8 cellular contexts compared by ENCODE assay signal in the genomic region with DNA sequence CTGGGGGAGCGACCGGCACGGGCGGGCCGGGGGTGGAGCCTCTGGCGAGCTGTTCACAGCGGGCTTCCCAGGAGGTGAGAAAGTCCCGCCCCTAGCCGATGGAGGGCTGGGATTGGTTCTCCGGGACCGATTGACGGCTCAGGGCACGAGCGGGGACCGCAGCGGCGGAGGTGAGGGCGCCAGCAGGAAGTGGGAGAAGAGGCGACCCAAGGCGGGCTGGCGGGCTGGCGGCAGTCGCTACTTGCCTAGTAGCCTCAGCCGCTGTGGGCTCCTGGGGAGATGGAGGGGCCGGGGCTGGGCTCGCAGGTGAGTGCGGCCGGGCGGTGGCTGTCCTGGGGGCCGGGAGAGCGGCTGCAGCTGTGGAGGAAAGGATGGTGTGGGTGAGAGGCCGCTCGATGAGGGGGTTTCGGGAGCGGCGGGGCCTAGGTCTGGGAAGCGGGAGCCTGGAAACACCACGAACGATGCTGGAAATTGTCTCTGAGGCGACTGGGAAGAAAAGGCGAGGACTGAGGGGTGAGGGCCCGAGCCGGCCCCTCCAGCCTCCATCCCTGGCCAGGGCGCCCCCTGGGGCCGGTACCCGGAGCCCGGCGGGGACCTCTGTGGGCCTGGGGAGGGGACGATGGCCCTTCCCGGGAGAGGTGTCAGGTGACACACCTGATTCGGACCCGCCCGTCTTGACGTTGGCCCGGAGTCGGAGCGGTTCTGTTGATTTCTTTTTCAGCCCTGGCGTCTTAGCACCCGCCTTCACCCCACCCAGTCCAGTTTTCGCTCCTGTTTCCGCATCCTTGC. TPM values are rescaled to one million over a fixed set of nuclear protein-coding genes. Genes with fewer than 3 reads are reported as not detected.
A peak's percentile ranks its signal among the peaks of the same experiment; 100 is the strongest.
DNase-seq lines count a peak whose midpoint lies in the region; ATAC-seq and TF ChIP-seq lines count a peak whose summit lies in the region.

A gene with protein sequence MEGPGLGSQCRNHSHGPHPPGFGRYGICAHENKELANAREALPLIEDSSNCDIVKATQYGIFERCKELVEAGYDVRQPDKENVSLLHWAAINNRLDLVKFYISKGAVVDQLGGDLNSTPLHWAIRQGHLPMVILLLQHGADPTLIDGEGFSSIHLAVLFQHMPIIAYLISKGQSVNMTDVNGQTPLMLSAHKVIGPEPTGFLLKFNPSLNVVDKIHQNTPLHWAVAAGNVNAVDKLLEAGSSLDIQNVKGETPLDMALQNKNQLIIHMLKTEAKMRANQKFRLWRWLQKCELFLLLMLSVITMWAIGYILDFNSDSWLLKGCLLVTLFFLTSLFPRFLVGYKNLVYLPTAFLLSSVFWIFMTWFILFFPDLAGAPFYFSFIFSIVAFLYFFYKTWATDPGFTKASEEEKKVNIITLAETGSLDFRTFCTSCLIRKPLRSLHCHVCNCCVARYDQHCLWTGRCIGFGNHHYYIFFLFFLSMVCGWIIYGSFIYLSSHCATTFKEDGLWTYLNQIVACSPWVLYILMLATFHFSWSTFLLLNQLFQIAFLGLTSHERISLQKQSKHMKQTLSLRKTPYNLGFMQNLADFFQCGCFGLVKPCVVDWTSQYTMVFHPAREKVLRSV (plus strand): TSS at position 198 of the 789 bp plus-strand sequence. CDS start 82 bp downstream, at position 280.

- H3K27ac ChIP-seq in HL-60 (replicated peaks) (peak within 1 kb of the TSS; percentile 55), ectodermal cell (ENCODE audit: insufficient read depth, low read depth, low read length, poor library complexity, severe bottlenecking) (peak within 1 kb of the TSS; percentile 18), lung (ENCODE audit: low read depth in 1 of 2, low read length in 1 of 2) (peak within 1 kb of the TSS; percentile 56 to 64)

- peaks cover 45% of the 10 kb centered on the region for H3K4me1 Mint-ChIP-seq in activated CD4-positive, alpha-beta memory T cell treated with anti-CD3 and anti-CD28 coated beads for 36 hours (ENCODE audit: low read depth)

- peak within 1 kb of the TSS; percentile 67 for H3K27ac Mint-ChIP-seq in activated CD4-positive, alpha-beta memory T cell treated with anti-CD3 and anti-CD28 coated beads for 36 hours

- POLR2A ChIA-PET in activated CD4-positive, alpha-beta memory T cell treated with anti-CD3 and anti-CD28 coated beads for 36 hours (lab: Charles Lee) = interaction anchor here (0.6 to 1.2 kb wide), 2 partner anchors 11 to 35 kb away, joined by 3 to 4 read pairs; no protein-coding TSS in a partner anchor

- H3K4me3 ChIP-seq in HL-60 (replicated peaks; ENCODE audit: insufficient read depth, low read length) (peak within 1 kb of the TSS; percentile 93), ectodermal cell (ENCODE audit: insufficient read depth, low read depth, low read length) (peak within 1 kb of the TSS; percentile 74), lung (peak within 1 kb of the TSS; percentile 84)

- ATAC-seq in GM19463 (IDR thresholded peaks at IDR 0.05; ENCODE audit: unreplicated experiment) (peak; percentile 99), lung (ENCODE audit: insufficient read depth, low FRiP score) (peak; percentile 97)

- H3K4me1 ChIP-seq in ectodermal cell (ENCODE audit: control insufficient read depth, insufficient read depth, low read length) (no peaks in the 10 kb centered on the region), lung (ENCODE audit: control insufficient read depth in 2 of 2, insufficient read depth in 2 of 2, low read length in 2 of 2) (no peaks in the 10 kb centered on the region)

- TF ChIP-seq CTCF in HL-60 (IDR thresholded peaks at IDR 0.05; ENCODE audit: insufficient read depth, low read length) (peak; percentile 9), lung (IDR thresholded peaks at IDR 0.05; ENCODE audit: control extremely low read depth, extremely low read depth) (no peak)

- WGBS in ectodermal cell, 2 experiments = 0 to 1% methylated on average over 60 to 61 of the region's 61 CpGs
- WGBS in lung, 2 donors = 0 to 1% methylated on average over 54 to 61 of the region's 61 CpGs

- H3K27me3 ChIP-seq in HL-60 (ENCODE audit: insufficient read depth, poor library complexity, severe bottlenecking) = no peaks in the 10 kb centered on the region
- no peaks in the 10 kb centered on the region for H3K27me3 ChIP-seq in ectodermal cell (ENCODE audit: control insufficient read depth, insufficient read depth, low read length, poor library complexity, severe bottlenecking)
- H3K27me3 ChIP-seq in lung (ENCODE audit: control insufficient read depth, insufficient read depth) = no peaks in the 10 kb centered on the region

- H3K36me3 Mint-ChIP-seq in activated CD4-positive, alpha-beta memory T cell treated with anti-CD3 and anti-CD28 coated beads for 36 hours = peaks cover 12% of the 10 kb centered on the region

- no peaks in the 10 kb centered on the region for H3K9me3 Mint-ChIP-seq in activated CD4-positive, alpha-beta memory T cell treated with anti-CD3 and anti-CD28 coated beads for 36 hours

- H3K27me3 Mint-ChIP-seq in activated CD4-positive, alpha-beta memory T cell treated with anti-CD3 and anti-CD28 coated beads for 36 hours = no peaks in the 10 kb centered on the region

- DNase-seq in COLO668 (lab: John Stamatoyannopoulos, UW; ENCODE audit: unreplicated experiment) = peak; percentile 96
- peak; percentile 79 to 96 for DNase-seq in HL-60 (ENCODE audit: low read depth in 1 of 2, low spot score in 1 of 2)
- peak; percentile 46 for DNase-seq in NCI-H82 treated with DMSO at 0.1 percent for 48 hours (lab: John Stamatoyannopoulos, UW; ENCODE audit: unreplicated experiment)
- peak; percentile 98 for DNase-seq in activated CD4-positive, alpha-beta memory T cell treated with anti-CD3 and anti-CD28 coated beads for 36 hours
- peak; percentile 97 for DNase-seq in lung (ENCODE audit: low spot score)
- peak; percentile 92 to 96 (median 94) for DNase-seq in stimulated activated CD4-positive, alpha-beta T cell treated with anti-CD3 and anti-CD28 coated beads, TNF-alpha, amount 100 ng/mL, for 24 hours (ENCODE audit: low read depth in 3 of 3)

- H3K4me3 Mint-ChIP-seq in activated CD4-positive, alpha-beta memory T cell treated with anti-CD3 and anti-CD28 coated beads for 36 hours = peak within 1 kb of the TSS; percentile 89

- CTCF ChIA-PET in activated CD4-positive, alpha-beta memory T cell treated with anti-CD3 and anti-CD28 coated beads for 36 hours (lab: Charles Lee) = interaction anchor here (0.9 to 2.5 kb wide), 5 partner anchors 36 to 143 kb away, joined by 3 to 19 read pairs (median 3); no protein-coding TSS in a partner anchor

- H3K9me3 ChIP-seq in ectodermal cell (ENCODE audit: control insufficient read depth, low read length) (no peaks in the 10 kb centered on the region), lung (ENCODE audit: control insufficient read depth in 2 of 2, insufficient read depth in 1 of 2, low read length in 1 of 2) (peaks cover 0 to 2% of the 10 kb centered on the region in 2 donors)

- no peaks in the 10 kb centered on the region for H3K36me3 ChIP-seq in ectodermal cell (ENCODE audit: control insufficient read depth, insufficient read depth, low read length)
- H3K36me3 ChIP-seq in lung (ENCODE audit: control insufficient read depth in 2 of 2, insufficient read depth in 2 of 2, low read length in 2 of 2) = no peaks in the 10 kb centered on the region

- intact Hi-C loops in activated CD4-positive, alpha-beta memory T cell treated with anti-CD3 and anti-CD28 coated beads for 36 hours (cut with micrococcal nuclease) = loop anchor here (1.0 to 5.0 kb wide), 3 partner anchors 40 to 325 kb away; partner anchors contain the start of gene E2F8

RNA-seq across cellular contexts. Expression of the gene that starts here (rescaled TPM):
- total RNA-seq in activated CD4-positive, alpha-beta memory T cell treated with anti-CD3 and anti-CD28 coated beads for 36 hours = 10 to 100 TPM; 25.4 to 26.8 TPM
- polyA plus RNA-seq in ectodermal cell (2013, experiment 1 of 4) = 21.1 TPM
- polyA plus RNA-seq in ectodermal cell (2013, experiment 2 of 4) = 21.9 TPM
- polyA plus RNA-seq in ectodermal cell (2013, experiment 3 of 4) = 17.9 TPM
- polyA plus RNA-seq in ectodermal cell (2013, experiment 4 of 4) = 18.5 TPM
- total RNA-seq in lung = 10 to 100 TPM; 13.5 to 20.0 TPM
- 10 to 100 TPM; 10.6 to 11.3 TPM for polyA plus RNA-seq in lung

Comparison
In these comparisons a context has a peak if more than half of its experiments do, and no peak if none do; other contexts are left out.
1. Peak in every context shown above with its lines: DNase-seq, ATAC-seq, H3K4me3 ChIP-seq and H3K27ac ChIP-seq.
2. DNase-seq: peak in every context shown above with its lines; median percentile 98 in activated CD4-positive, alpha-beta memory T cell treated with anti-CD3 and anti-CD28 coated beads for 36 hours; 97 in lung; 96 in COLO668; 94 in stimulated activated CD4-positive, alpha-beta T cell treated with anti-CD3 and anti-CD28 coated beads, TNF-alpha, amount 100 ng/mL, for 24 hours; 88 in HL-60; 46 in NCI-H82 treated with DMSO at 0.1 percent for 48 hours.